ENCODE assay signal across 8 cellular contexts in the genomic region with DNA sequence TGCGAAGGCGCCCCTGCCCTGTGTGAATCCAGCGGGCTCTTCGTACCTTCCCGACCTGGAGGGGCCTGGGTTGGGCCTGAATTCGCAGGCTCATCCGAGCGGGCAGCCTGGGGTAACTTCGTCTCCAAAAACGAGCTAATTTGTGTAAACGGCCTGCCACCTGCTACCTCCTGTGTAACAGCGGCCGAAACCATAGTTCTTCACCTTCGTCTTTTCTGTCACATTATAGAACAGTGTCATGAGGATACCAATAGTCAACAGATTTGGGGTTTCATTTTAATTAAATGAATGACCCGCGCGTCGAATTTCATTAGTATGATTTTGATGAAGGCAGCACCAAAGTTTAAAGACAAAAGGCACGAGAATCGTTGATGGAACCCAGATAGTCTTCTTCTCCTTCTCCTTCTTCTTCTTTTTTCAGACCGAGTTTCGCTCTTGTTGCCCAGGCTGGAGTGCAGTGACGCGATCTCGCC. TPM values are rescaled to one million over a fixed set of nuclear protein-coding genes. Genes with fewer than 3 reads are reported as not detected.
A peak's percentile ranks its signal among the peaks of the same experiment; 100 is the strongest.
DNase-seq lines count a peak whose midpoint lies in the region; ATAC-seq, FAIRE-seq and TF ChIP-seq lines count a peak whose summit lies in the region.

No MANE protein-coding gene starts in this region.

- no peaks in the 10 kb centered on the region for H3K9me3 Mint-ChIP-seq in stimulated activated naive CD8-positive, alpha-beta T cell treated with anti-CD3 and anti-CD28 coated beads, Interleukin-15, Interleukin-2, amounts not matched to agents 100 ng/mL and 50 ng/mL, for 24 hours

- no peak overlapping the region for H3K27ac ChIP-seq in muscle layer of colon (ENCODE audit: low read depth, low read length)

- ATAC-seq in stimulated activated naive CD8-positive, alpha-beta T cell treated with anti-CD3 and anti-CD28 coated beads, Interleukin-15, Interleukin-2, amounts not matched to agents 100 U/mL and 50 U/mL, for 24 hours: no peak
- ATAC-seq in HG02970 (IDR thresholded peaks at IDR 0.05; ENCODE audit: low FRiP score, unreplicated experiment) (no peak), HG03175 (IDR thresholded peaks at IDR 0.05; ENCODE audit: unreplicated experiment) (no peak)

- H3K27me3 ChIP-seq in bronchial epithelial cell (ENCODE audit: control insufficient read depth, insufficient read depth, low read length) (peaks cover 2% of the 10 kb centered on the region), muscle layer of colon (ENCODE audit: control insufficient read depth in 1 of 2, insufficient read depth in 2 of 2, low read length in 2 of 2) (peaks cover 6 to 10% of the 10 kb centered on the region in 2 donors)

- no peak for DNase-seq in stimulated activated naive CD8-positive, alpha-beta T cell treated with anti-CD3 and anti-CD28 coated beads, Interleukin-15, Interleukin-2, amounts not matched to agents 100 U/mL and 50 U/mL, for 24 hours
- no peak for DNase-seq in bronchial epithelial cell (ENCODE audit: low read depth)
- DNase-seq in NCI-H446 (lab: John Stamatoyannopoulos, UW): no peak
- DNase-seq in HuH-7.5 (ENCODE audit: low spot score): no peak

- no peaks in the 10 kb centered on the region for H3K9me3 ChIP-seq in muscle layer of colon (ENCODE audit: low read length)

- no peaks in the 10 kb centered on the region for H3K27me3 Mint-ChIP-seq in stimulated activated naive CD8-positive, alpha-beta T cell treated with anti-CD3 and anti-CD28 coated beads, Interleukin-15, Interleukin-2, amounts not matched to agents 100 ng/mL and 50 ng/mL, for 24 hours

- peaks cover 25% of the 10 kb centered on the region for H3K36me3 Mint-ChIP-seq in stimulated activated naive CD8-positive, alpha-beta T cell treated with anti-CD3 and anti-CD28 coated beads, Interleukin-15, Interleukin-2, amounts not matched to agents 100 ng/mL and 50 ng/mL, for 24 hours (ENCODE audit: low read depth)

- no peak for FAIRE-seq in bronchial epithelial cell (lab: Jason Lieb, UNC)

- H3K4me3 ChIP-seq in bronchial epithelial cell (ENCODE audit: low read depth, low read length) (peak overlapping the region; percentile 49), muscle layer of colon (ENCODE audit: low read depth in 1 of 2, low read length in 2 of 2) (peak overlapping the region; percentile 32 to 49)

- peaks cover 27% of the 10 kb centered on the region for H3K4me1 Mint-ChIP-seq in stimulated activated naive CD8-positive, alpha-beta T cell treated with anti-CD3 and anti-CD28 coated beads, Interleukin-15, Interleukin-2, amounts not matched to agents 100 ng/mL and 50 ng/mL, for 24 hours (ENCODE audit: low read depth)

- peaks cover 7% of the 10 kb centered on the region for H3K4me1 ChIP-seq in muscle layer of colon (ENCODE audit: insufficient read depth, low read length)

- H3K27ac Mint-ChIP-seq in stimulated activated naive CD8-positive, alpha-beta T cell treated with anti-CD3 and anti-CD28 coated beads, Interleukin-15, Interleukin-2, amounts not matched to agents 100 ng/mL and 50 ng/mL, for 24 hours: peak overlapping the region; percentile 55

- H3K9ac ChIP-seq in muscle layer of colon (ENCODE audit: low read length): no peak overlapping the region

- no peak for TF ChIP-seq CTCF in bronchial epithelial cell (IDR thresholded peaks at IDR 0.05; ENCODE audit: insufficient read depth, low read length, severe bottlenecking)

- H3K4me3 Mint-ChIP-seq in stimulated activated naive CD8-positive, alpha-beta T cell treated with anti-CD3 and anti-CD28 coated beads, Interleukin-15, Interleukin-2, amounts not matched to agents 100 ng/mL and 50 ng/mL, for 24 hours: peak overlapping the region; percentile 79

- H3K36me3 ChIP-seq in bronchial epithelial cell (ENCODE audit: control insufficient read depth, insufficient read depth, low read length) (no peaks in the 10 kb centered on the region), muscle layer of colon (ENCODE audit: insufficient read depth, low read length) (no peaks in the 10 kb centered on the region)

RNA-seq across cellular contexts. Expression of a gene that starts 0.5 kb away (rescaled TPM):
- total RNA-seq in bronchial epithelial cell: 5.1 and 17.4 TPM in 2 replicates

RNA-seq across cellular contexts. Expression of a gene that starts 27.2 kb away (rescaled TPM):
- 766 and 1,827 TPM in 2 replicates for total RNA-seq in bronchial epithelial cell
